ENCODE assay signal across 9 cellular contexts in the genomic region with DNA sequence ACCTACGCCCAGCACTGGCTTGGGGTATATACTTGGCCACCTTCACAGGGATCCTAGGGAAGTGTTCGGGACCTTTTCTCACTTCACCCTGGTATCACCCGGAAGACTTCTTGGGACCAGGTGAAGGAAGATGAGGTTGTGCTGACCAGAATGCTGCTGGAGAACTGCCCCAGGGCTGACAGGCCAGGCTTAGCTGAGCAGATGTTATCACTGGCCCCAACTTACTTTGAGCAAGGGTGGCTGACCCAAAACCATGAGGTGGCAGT. TPM values are rescaled to one million over a fixed set of nuclear protein-coding genes. Genes with fewer than 3 reads are reported as not detected.
DNase-seq lines count a peak whose midpoint lies in the region; ATAC-seq, FAIRE-seq and TF ChIP-seq lines count a peak whose summit lies in the region.
"Had no signal": no experiment of that assay in that cellular context is flagged by ENCODE, and none has a peak within 500 bp of the region (broad histone marks: within the 10 kb centered on the region; RNA-seq: fewer than 3 reads in every experiment).

No MANE protein-coding gene starts in this region.

- WGBS in A549 (ENCODE audit: missing lambda C conversion rate) = 77% methylated on average over 3 of the region's 3 CpGs

- peaks cover 31% of the 10 kb centered on the region for H3K4me1 Mint-ChIP-seq in neural crest cell

- H3K4me3 ChIP-seq in A549 = peak overlapping the region; percentile 96; the same call in 1 of the 3 replicates
- no peak overlapping the region for H3K4me3 ChIP-seq in HL-60 (replicated peaks; ENCODE audit: insufficient read depth, low read length)
- H3K4me3 ChIP-seq in dorsolateral prefrontal cortex = peak overlapping the region in 23 of 59 donors; percentile 6 to 100 (median 96)

- TF ChIP-seq CTCF in A549 (IDR thresholded peaks at IDR 0.05) = no peak
- TF ChIP-seq CTCF in HL-60 (IDR thresholded peaks at IDR 0.05; ENCODE audit: insufficient read depth, low read length) = no peak
- TF ChIP-seq CTCF in dorsolateral prefrontal cortex (IDR thresholded peaks at IDR 0.05 in 54 of 56, conservative IDR thresholded peaks at IDR 0.05 in 2 of 56; ENCODE audit: low read depth in 1 of 56, partially characterized antibody in 56 of 56) = no peak
- no peak for TF ChIP-seq CTCF in neural crest cell (conservative IDR thresholded peaks at IDR 0.05)

- no peaks in the 10 kb centered on the region for H3K9me3 ChIP-seq in A549

- CTCF ChIA-PET in A549 (lab: Yijun Ruan, JAX) = interaction anchor here (1.2 to 8.0 kb wide), 8 partner anchors 13 to 149 kb away, joined by 3 to 101 read pairs (median 8); partner anchors contain the start of gene BEST1

- peak overlapping the region; percentile 98 for H3K4me2 ChIP-seq in A549

- ATAC-seq in A549 (no peak; a peak in 2 of 6 replicates), GM21367 (IDR thresholded peaks at IDR 0.05; ENCODE audit: unreplicated experiment) (no peak)

- intact Hi-C loops in dorsolateral prefrontal cortex (cut with DNase I) = loop anchor here (5.0 kb wide), 1 partner anchor 119 kb away; no protein-coding TSS in a partner anchor

- H3K4me1 ChIP-seq in A549 = peaks cover 48% of the 10 kb centered on the region

- H3K27ac Mint-ChIP-seq in neural crest cell (ENCODE audit: unreplicated experiment) = no peak overlapping the region

- no peaks in the 10 kb centered on the region for H3K9me3 Mint-ChIP-seq in neural crest cell

- H3K36me3 Mint-ChIP-seq in neural crest cell (ENCODE audit: low read depth) = peaks cover 38% of the 10 kb centered on the region

- H3K27me3 Mint-ChIP-seq in neural crest cell (ENCODE audit: low read depth) = peaks cover 2% of the 10 kb centered on the region

- TF ChIP-seq EP300 in A549 (IDR thresholded peaks at IDR 0.05) = no peak

- TF ChIP-seq POLR2A in A549 (IDR thresholded peaks at IDR 0.05; ENCODE audit: low read length) = peak; percentile 51

- POLR2A ChIA-PET in A549 (lab: Yijun Ruan, JAX) = interaction anchor here (0.6 to 4.6 kb wide), 16 partner anchors 8 to 166 kb away, joined by 3 to 66 read pairs (median 4); partner anchors contain the start of gene BEST1

- FAIRE-seq in A549 (lab: Jason Lieb, UNC) = no peak

- 0 out of 5 replicates have a peak, but pooled peaks of 1 of the 2 experiments have one; percentile 11 for TF ChIP-seq RAD21 in A549 (conservative IDR thresholded peaks at IDR 0.05 in 1 of 2, IDR thresholded peaks at IDR 0.05 in 1 of 2)

- H3K4me3 Mint-ChIP-seq in neural crest cell = peak overlapping the region; percentile 98

- H3K27ac ChIP-seq in A549 (peak overlapping the region; percentile 97 to 99), HL-60 (replicated peaks) (peak overlapping the region; percentile 59), dorsolateral prefrontal cortex (peak overlapping the region; percentile 48 to 100 (median 99))

- DNase-seq in A549 (ENCODE audit: low read depth in 1 of 2, low spot score in 1 of 2) (no peak), HL-60 (ENCODE audit: low read depth in 1 of 2, low spot score in 1 of 2) (no peak), dorsolateral prefrontal cortex (peak in 3 of 10 donors; percentile 34 to 42 (median 40)), neural crest cell (ENCODE audit: low read depth, low spot score) (no peak), RPMI8226 (no peak), HCEC 1CT (no peak), SHP77 (lab: John Stamatoyannopoulos, UW) (no peak)
- DNase-seq: DMS 273 treated with DMSO at 0.1 percent for 48 hours had no signal

- H3K27me3 ChIP-seq in HL-60 (ENCODE audit: insufficient read depth, poor library complexity, severe bottlenecking) (no peaks in the 10 kb centered on the region), dorsolateral prefrontal cortex (no peaks in the 10 kb centered on the region)

TF ChIP-seq in A549, 52 proteins besides CTCF, POLR2A, EP300 and RAD21 (continues in another document):
- TF ChIP-seq FOSL2 (IDR thresholded peaks at IDR 0.05) (no peak), FOSL2 (CRISPR knock-in tag; IDR thresholded peaks at IDR 0.05) (no peak), CHD2 (IDR thresholded peaks at IDR 0.05; ENCODE audit: low read length, partially characterized antibody) (peak; percentile 26), PHF8 (IDR thresholded peaks at IDR 0.05; ENCODE audit: borderline replicate concordance, low read depth) (no peak), TFCP2L1 (CRISPR knock-in tag; IDR thresholded peaks at IDR 0.05) (no peak), EHF (CRISPR knock-in tag; IDR thresholded peaks at IDR 0.05) (peak; percentile 76), TP53 (CRISPR knock-in tag; IDR thresholded peaks at IDR 0.05) (peak; percentile 94), HOXA7 (CRISPR knock-in tag; IDR thresholded peaks at IDR 0.05) (peak; percentile 90; the same call in 1 of the 2 replicates), E2F6 (IDR thresholded peaks at IDR 0.05; ENCODE audit: borderline replicate concordance, low read depth) (no peak), EHMT2 (IDR thresholded peaks at IDR 0.05; ENCODE audit: low read depth) (no peak), KDM1A (IDR thresholded peaks at IDR 0.05; ENCODE audit: low read depth) (no peak), SREBF2 (IDR thresholded peaks at IDR 0.05) (no peak), CBX2 (IDR thresholded peaks at IDR 0.05; ENCODE audit: borderline replicate concordance, low read depth) (no peak), MAZ (IDR thresholded peaks at IDR 0.05; ENCODE audit: borderline replicate concordance, low read depth, low read length) (no peak)
- TF ChIP-seq, protein P1, sequence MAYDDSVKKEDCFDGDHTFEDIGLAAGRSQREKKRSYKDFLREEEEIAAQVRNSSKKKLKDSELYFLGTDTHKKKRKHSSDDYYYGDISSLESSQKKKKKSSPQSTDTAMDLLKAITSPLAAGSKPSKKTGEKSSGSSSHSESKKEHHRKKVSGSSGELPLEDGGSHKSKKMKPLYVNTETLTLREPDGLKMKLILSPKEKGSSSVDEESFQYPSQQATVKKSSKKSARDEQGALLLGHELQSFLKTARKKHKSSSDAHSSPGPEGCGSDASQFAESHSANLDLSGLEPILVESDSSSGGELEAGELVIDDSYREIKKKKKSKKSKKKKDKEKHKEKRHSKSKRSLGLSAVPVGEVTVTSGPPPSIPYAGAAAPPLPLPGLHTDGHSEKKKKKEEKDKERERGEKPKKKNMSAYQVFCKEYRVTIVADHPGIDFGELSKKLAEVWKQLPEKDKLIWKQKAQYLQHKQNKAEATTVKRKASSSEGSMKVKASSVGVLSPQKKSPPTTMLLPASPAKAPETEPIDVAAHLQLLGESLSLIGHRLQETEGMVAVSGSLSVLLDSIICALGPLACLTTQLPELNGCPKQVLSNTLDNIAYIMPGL (CRISPR knock-in tag; IDR thresholded peaks at IDR 0.05; ENCODE audit: borderline replicate concordance) = peak; percentile 75
- TF ChIP-seq, protein P2, sequence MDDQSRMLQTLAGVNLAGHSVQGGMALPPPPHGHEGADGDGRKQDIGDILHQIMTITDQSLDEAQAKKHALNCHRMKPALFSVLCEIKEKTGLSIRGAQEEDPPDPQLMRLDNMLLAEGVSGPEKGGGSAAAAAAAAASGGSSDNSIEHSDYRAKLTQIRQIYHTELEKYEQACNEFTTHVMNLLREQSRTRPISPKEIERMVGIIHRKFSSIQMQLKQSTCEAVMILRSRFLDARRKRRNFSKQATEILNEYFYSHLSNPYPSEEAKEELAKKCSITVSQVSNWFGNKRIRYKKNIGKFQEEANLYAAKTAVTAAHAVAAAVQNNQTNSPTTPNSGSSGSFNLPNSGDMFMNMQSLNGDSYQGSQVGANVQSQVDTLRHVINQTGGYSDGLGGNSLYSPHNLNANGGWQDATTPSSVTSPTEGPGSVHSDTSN (IDR thresholded peaks at IDR 0.05) = peak; percentile 86; the same call in 1 of the 2 replicates

RNA-seq across cellular contexts. Expression of gene FTH1, which starts 4.5 kb away (rescaled TPM):
- polyA plus RNA-seq in A549 (2011; rRNA removed) = 2,791 and 4,959 TPM in 2 replicates
- 6,916 and 9,060 TPM in 2 replicates for polyA plus RNA-seq in A549 (2012; cell fraction: cytosol; rRNA removed)
- 2,875 and 3,583 TPM in 2 replicates for polyA plus RNA-seq in A549 (2012; cell fraction: nucleus; rRNA removed)
- polyA plus RNA-seq in A549 (2017; fragmentation: RNase III; extraction: RNeasy Plus Mini Kit Qiagen cat#74134 plus additional on column Dnase treatment) = 12,354 to 13,747 TPM (median 12,799 TPM) in 3 replicates
- 2,337 and 2,680 TPM in 2 replicates for polyA minus RNA-seq in A549 (2011; rRNA and poly(A)+ RNA removed)
- 1,000 to 10,000 TPM; 2,016 to 5,225 (median 3,057) TPM for total RNA-seq in dorsolateral prefrontal cortex
- total RNA-seq in neural crest cell = 1,207 and 1,209 TPM in 2 replicates

RNA-seq across cellular contexts. Expression of gene BEST1, which starts 12.8 kb away (rescaled TPM):
- polyA plus RNA-seq in A549 (2011; rRNA removed) (1.2 and 1.5 TPM in 2 replicates), A549 (2017; fragmentation: RNase III; extraction: RNeasy Plus Mini Kit Qiagen cat#74134 plus additional on column Dnase treatment) (0.98 to 2.1 TPM (median 1.9 TPM) in 3 replicates)
- polyA plus RNA-seq in A549 (2012; cell fraction: cytosol; rRNA removed) = 0.23 and 0.29 TPM in 2 replicates
- polyA plus RNA-seq in A549 (2012; cell fraction: nucleus; rRNA removed) = 0.22 and 0.32 TPM in 2 replicates
- 2.0 and 2.2 TPM in 2 replicates for polyA minus RNA-seq in A549 (2011; rRNA and poly(A)+ RNA removed)
- total RNA-seq in dorsolateral prefrontal cortex (100 to 1,000 TPM in 2 of 120 experiments, 10 to 100 TPM in 118; 10.7 to 176 (median 32.0) TPM), neural crest cell (0.52 and 0.96 TPM in 2 replicates)

RNA-seq across cellular contexts. Expression of gene RAB3IL1, which starts 45.6 kb away (rescaled TPM):
- polyA plus RNA-seq in A549 (2011; rRNA removed) = 3.8 and 5.8 TPM in 2 replicates
- polyA plus RNA-seq in A549 (2012; cell fraction: cytosol; rRNA removed) = 8.7 and 11.4 TPM in 2 replicates
- polyA plus RNA-seq in A549 (2012; cell fraction: nucleus; rRNA removed) = 10.1 and 10.9 TPM in 2 replicates
- 5.0 to 6.6 TPM (median 6.2 TPM) in 3 replicates for polyA plus RNA-seq in A549 (2017; fragmentation: RNase III; extraction: RNeasy Plus Mini Kit Qiagen cat#74134 plus additional on column Dnase treatment)
- 2.6 and 4.4 TPM in 2 replicates for polyA minus RNA-seq in A549 (2011; rRNA and poly(A)+ RNA removed)
- 10 to 100 TPM in 71 of 120 experiments, 1 to 10 TPM in 49; 5.8 to 23.3 (median 10.7) TPM for total RNA-seq in dorsolateral prefrontal cortex
- 1.0 and 3.4 TPM in 2 replicates for total RNA-seq in neural crest cell
